In the genomic region with DNA sequence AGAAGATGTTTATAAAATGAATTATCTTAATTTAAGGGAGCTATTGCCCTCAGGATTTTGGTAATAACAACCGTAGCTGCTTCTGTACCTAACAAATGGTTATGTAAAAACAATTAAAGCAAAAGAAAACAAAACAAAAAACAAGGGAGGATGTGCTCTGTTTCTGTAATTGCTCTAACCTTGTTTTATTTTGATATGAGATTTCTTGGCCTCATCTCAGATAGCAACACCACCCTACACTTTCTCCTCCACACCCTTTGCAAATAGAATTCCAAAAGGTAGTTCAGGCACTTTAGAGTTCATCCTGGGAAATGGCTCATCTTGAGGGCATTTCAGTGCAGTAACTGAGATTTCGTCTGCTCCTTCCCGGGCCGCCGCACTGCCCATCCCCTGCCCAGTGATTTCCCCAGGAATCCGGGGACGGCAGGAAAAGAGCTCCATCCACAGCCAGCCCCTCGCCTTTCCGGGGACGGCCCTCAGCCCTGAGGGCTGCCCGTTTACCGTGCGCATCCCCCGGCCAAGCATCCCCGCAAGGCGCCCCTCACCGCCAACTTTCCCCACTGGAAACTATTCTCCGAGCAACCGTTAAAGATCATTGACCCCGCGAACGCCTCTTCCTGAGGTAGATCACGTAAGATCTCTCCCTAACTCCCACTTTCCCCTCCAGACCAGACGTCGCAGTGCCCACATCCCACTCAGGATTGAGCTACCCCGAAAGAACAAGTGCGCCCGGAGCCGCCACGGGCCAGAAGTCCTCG, we compare ENCODE assay signal across 8 cellular contexts. TPM values are rescaled to one million over a fixed set of nuclear protein-coding genes. Genes with fewer than 3 reads are reported as not detected.
DNase-seq lines count a peak whose midpoint lies in the region; ATAC-seq, FAIRE-seq and TF ChIP-seq lines count a peak whose summit lies in the region.

No MANE protein-coding gene starts in this region.

- peaks cover 4% of the 10 kb centered on the region for H3K4me1 ChIP-seq in BE2C
- peaks cover 12% of the 10 kb centered on the region for H3K4me1 ChIP-seq in astrocyte (ENCODE audit: insufficient read depth, low read length)
- H3K4me1 ChIP-seq in smooth muscle cell (ENCODE audit: low read depth): peaks cover 12% of the 10 kb centered on the region

- WGBS in smooth muscle cell (ENCODE audit: low lambda C conversion rate): 2% methylated on average over 29 of the region's 31 CpGs

- TF ChIP-seq CTCF in BE2C (IDR thresholded peaks at IDR 0.05; ENCODE audit: low read depth, low read length) (no peak), HFFc6 (IDR thresholded peaks at IDR 0.05) (no peak), astrocyte (IDR thresholded peaks at IDR 0.05; ENCODE audit: insufficient read depth, low read depth, low read length) (no peak), smooth muscle cell (IDR thresholded peaks at IDR 0.05; ENCODE audit: borderline replicate concordance, insufficient read depth, poor library complexity, severe bottlenecking) (no peak)

- FAIRE-seq in astrocyte (lab: Jason Lieb, UNC): no peak

- H3K4me3 Mint-ChIP-seq in HFFc6 (peak overlapping the region; percentile 99), astrocyte (ENCODE audit: unreplicated experiment) (peak overlapping the region; percentile 98)

- peaks cover 5% of the 10 kb centered on the region for H3K27me3 Mint-ChIP-seq in HFFc6 (ENCODE audit: insufficient read depth)
- no peaks in the 10 kb centered on the region for H3K27me3 Mint-ChIP-seq in astrocyte (ENCODE audit: low read depth, unreplicated experiment)

- peaks cover 4% of the 10 kb centered on the region; the same call in 1 of the 2 replicates for H3K36me3 ChIP-seq in BE2C
- no peaks in the 10 kb centered on the region for H3K36me3 ChIP-seq in astrocyte (ENCODE audit: insufficient read depth, low read length)
- H3K36me3 ChIP-seq in smooth muscle cell (ENCODE audit: low read depth): no peaks in the 10 kb centered on the region

- H3K4me1 Mint-ChIP-seq in HFFc6 (ENCODE audit: low read depth) (peaks cover 35% of the 10 kb centered on the region), astrocyte (ENCODE audit: low read depth, unreplicated experiment) (peaks cover 19% of the 10 kb centered on the region)

- peak overlapping the region; percentile 83 for H2AFZ ChIP-seq in astrocyte (ENCODE audit: low read depth, low read length)
- H2AFZ ChIP-seq in smooth muscle cell (ENCODE audit: low read depth): peak overlapping the region; percentile 46

- H3K79me2 ChIP-seq in astrocyte (ENCODE audit: insufficient read depth, low read length): peaks cover 34% of the 10 kb centered on the region
- H3K79me2 ChIP-seq in smooth muscle cell (ENCODE audit: low read depth): peaks cover 56% of the 10 kb centered on the region

- H3K27ac Mint-ChIP-seq in HFFc6 (peak overlapping the region; percentile 90), astrocyte (ENCODE audit: unreplicated experiment) (peak overlapping the region; percentile 92)

- ATAC-seq in HG03432 (IDR thresholded peaks at IDR 0.05; ENCODE audit: unreplicated experiment): no peak
- no peak for ATAC-seq in HG03354 (IDR thresholded peaks at IDR 0.05; ENCODE audit: poor library complexity, severe bottlenecking, unreplicated experiment)

- H3K27ac ChIP-seq in astrocyte (ENCODE audit: low read depth, low read length) (peak overlapping the region; percentile 30), smooth muscle cell (ENCODE audit: low read depth) (peak overlapping the region; percentile 81)

- DNase-seq in BE2C: peak; percentile 38
- no peak for DNase-seq in HFFc6
- no peak for DNase-seq in astrocyte (ENCODE audit: low read depth)
- DNase-seq in iPS-NIHi7 (ENCODE audit: extremely low spot score): peak; percentile 43
- no peak for DNase-seq in smooth muscle cell (lab: John Stamatoyannopoulos, UW; ENCODE audit: unreplicated experiment)
- no peak for DNase-seq in activated CD8-positive, alpha-beta memory T cell treated with anti-CD3 and anti-CD28 coated beads, Interleukin-2, amount 50 U/mL, for 48 hours

- H3K4me3 ChIP-seq in BE2C (ENCODE audit: low read depth, low read length) (peak overlapping the region; percentile 93), astrocyte (ENCODE audit: insufficient read depth, low read depth, low read length) (peak overlapping the region; percentile 66), smooth muscle cell (peak overlapping the region; percentile 91)

- peaks cover 42% of the 10 kb centered on the region for H4K20me1 ChIP-seq in astrocyte (ENCODE audit: insufficient read depth, low read length)
- H4K20me1 ChIP-seq in smooth muscle cell (ENCODE audit: low read depth): peaks cover 48% of the 10 kb centered on the region

- no peaks in the 10 kb centered on the region for H3K9me3 Mint-ChIP-seq in HFFc6
- no peaks in the 10 kb centered on the region for H3K9me3 Mint-ChIP-seq in astrocyte (ENCODE audit: unreplicated experiment)

- H3K4me2 ChIP-seq in astrocyte (ENCODE audit: low read length) (peak overlapping the region; percentile 100), smooth muscle cell (peak overlapping the region; percentile 98)

- H3K36me3 Mint-ChIP-seq in HFFc6 (ENCODE audit: low read depth): peaks cover 4% of the 10 kb centered on the region; the same call in 1 of the 2 replicates
- no peaks in the 10 kb centered on the region for H3K36me3 Mint-ChIP-seq in astrocyte (ENCODE audit: low read depth, unreplicated experiment)

- H3K27me3 ChIP-seq in BE2C (no peaks in the 10 kb centered on the region), astrocyte (ENCODE audit: insufficient read depth, low read length) (no peaks in the 10 kb centered on the region), smooth muscle cell (ENCODE audit: low read depth) (no peaks in the 10 kb centered on the region)

- H3K9me3 ChIP-seq in BE2C: no peaks in the 10 kb centered on the region
- H3K9me3 ChIP-seq in astrocyte (ENCODE audit: insufficient read depth, low read depth, low read length): no peaks in the 10 kb centered on the region
- H3K9me3 ChIP-seq in smooth muscle cell (replicated peaks; ENCODE audit: low read depth): no peaks in the 10 kb centered on the region

- H3F3A ChIP-seq in smooth muscle cell (ENCODE audit: low read depth): peaks cover 7% of the 10 kb centered on the region

- H3K9ac ChIP-seq in astrocyte (ENCODE audit: low read length) (peak overlapping the region; percentile 87), smooth muscle cell (ENCODE audit: low read depth) (peak overlapping the region; percentile 81)

RNA-seq across cellular contexts. Expression of a gene that starts 1.2 kb away (rescaled TPM):
- 9.7 TPM for polyA plus RNA-seq in BE2C (2012; ENCODE audit: insufficient read depth, insufficient read length, low read depth)
- 10 to 100 TPM; 34.7 to 40.6 (median 35.5) TPM for total RNA-seq in HFFc6 (2021; fragmentation: NEBNext Ultra II Directional; extraction: Animal tissue kit (Norgen Biotek cat#: 25700))
- 60.9 and 63.5 TPM in 2 replicates for total RNA-seq in astrocyte
- total RNA-seq in smooth muscle cell: 17.2 and 23.8 TPM in 2 replicates
- polyA plus RNA-seq in smooth muscle cell: 17.1 and 25.4 TPM in 2 replicates

RNA-seq across cellular contexts. Expression of a gene that starts 11.9 kb away (rescaled TPM):
- 35.8 TPM for polyA plus RNA-seq in BE2C (2012; ENCODE audit: insufficient read depth, insufficient read length, low read depth)
- 10 to 100 TPM; 44.9 to 51.2 (median 48.5) TPM for total RNA-seq in HFFc6 (2021; fragmentation: NEBNext Ultra II Directional; extraction: Animal tissue kit (Norgen Biotek cat#: 25700))
- total RNA-seq in astrocyte (58.7 and 62.3 TPM in 2 replicates), smooth muscle cell (42.7 and 42.9 TPM in 2 replicates)
- polyA plus RNA-seq in smooth muscle cell: 16.2 and 19.1 TPM in 2 replicates

Comparison
In these comparisons a context has a peak if more than half of its experiments do, and no peak if none do; other contexts are left out.
1. DNase-seq: peak in BE2C (single experiment) and iPS-NIHi7 (single experiment); none in HFFc6 (single experiment), astrocyte (single experiment), smooth muscle cell (single experiment) and activated CD8-positive, alpha-beta memory T cell treated with anti-CD3 and anti-CD28 coated beads, Interleukin-2, amount 50 U/mL, for 48 hours (single experiment).
2. Peak in every context shown above with its lines, with median percentiles within 50 percentile points of each other: H3K4me3 ChIP-seq.